In genomic region chr13:112996671-112997091, GRCh38 we compare ENCODE assay signal across 13 cellular contexts.
"Had no signal": no experiment of that assay in that cellular context is flagged by ENCODE, and none has a peak within 500 bp of the region (broad histone marks: within the 10 kb centered on the region; RNA-seq: fewer than 3 reads in every experiment).

No MANE protein-coding gene starts in this region.

- DNase-seq: activated B cell treated with CpG ODN at 0.5 μM for 24 hours; activated CD4-positive, alpha-beta T cell treated with anti-CD3 and anti-CD28 coated beads for 48 hours; activated CD8-positive, alpha-beta T cell treated with anti-CD3 and anti-CD28 coated beads for 36 hours; activated effector memory CD4-positive, alpha-beta T cell treated with Interleukin-2 at 50 U/mL for 16 hours; activated T-cell treated with anti-CD3 and anti-CD28 coated beads, Interleukin-2, amount 50 U/mL, for 4 hours; central memory CD4-positive, alpha-beta T cell; mammary epithelial cell; ovary; sigmoid colon; stimulated activated CD4-positive, alpha-beta T cell treated with anti-CD3 and anti-CD28 coated beads, Interleukin-1b, Interleukin-23, amount 100 ng/mL, for 48 hours; stimulated activated naive CD8-positive, alpha-beta T cell treated with anti-CD3 and anti-CD28 coated beads, Interleukin-15, amount 100 ng/mL, for 72 hours had no signal

- H3K27me3 ChIP-seq: ovary had no signal

- H3K36me3 ChIP-seq: gastroesophageal sphincter, ovary, sigmoid colon, thoracic aorta had no signal

- H3K4me3 ChIP-seq: gastroesophageal sphincter, ovary, sigmoid colon, thoracic aorta had no signal

- ATAC-seq: activated CD8-positive, alpha-beta T cell treated with anti-CD3 and anti-CD28 coated beads for 36 hours; activated T-cell treated with anti-CD3 and anti-CD28 coated beads, Interleukin-2, amount 50 U/mL, for 4 hours; gastroesophageal sphincter; stimulated activated naive CD8-positive, alpha-beta T cell treated with anti-CD3 and anti-CD28 coated beads, Interleukin-15, amount 100 ng/mL, for 72 hours had no signal

- H3K27ac ChIP-seq: gastroesophageal sphincter, ovary, sigmoid colon, thoracic aorta had no signal

- H3K9me3 ChIP-seq: gastroesophageal sphincter, ovary, sigmoid colon, thoracic aorta had no signal
